In genomic region chr11:6022954-6023353, GRCh38 we compare ENCODE assay signal across 9 cellular contexts. TPM values are rescaled to one million over a fixed set of nuclear protein-coding genes. Genes with fewer than 3 reads are reported as not detected.
A peak's percentile ranks its signal among the peaks of the same experiment; 100 is the strongest.
DNase-seq lines count a peak whose midpoint lies in the region; ATAC-seq and TF ChIP-seq lines count a peak whose summit lies in the region.
"Had no signal": no experiment of that assay in that cellular context is flagged by ENCODE, and none has a peak within 500 bp of the region (broad histone marks: within the 10 kb centered on the region; RNA-seq: fewer than 3 reads in every experiment).

No MANE protein-coding gene starts in this region.

- DNase-seq in Caki2 (ENCODE audit: low read depth): peak; percentile 25
- DNase-seq in NCI-H345 (lab: John Stamatoyannopoulos, UW): peak; percentile 61
- peak; percentile 3 for DNase-seq in brain microvascular endothelial cell
- peak; percentile 58 for DNase-seq in islet precursor cell
- no peak for DNase-seq in type B pancreatic cell (ENCODE audit: extremely low spot score, unreplicated experiment)
- no peak for DNase-seq in activated naive CD4-positive, alpha-beta T cell treated with Interleukin-2 at 50 U/mL for 16 hours
- no peak for DNase-seq in occipital lobe (lab: John Stamatoyannopoulos, UW)

- H3K27me3 Mint-ChIP-seq in type B pancreatic cell: peaks cover 18% of the 10 kb centered on the region

- no peaks in the 10 kb centered on the region for H3K4me1 Mint-ChIP-seq in type B pancreatic cell (ENCODE audit: unreplicated experiment)
- H3K4me1 Mint-ChIP-seq: memory B cell had no signal

- H3K36me3 Mint-ChIP-seq in type B pancreatic cell: no peaks in the 10 kb centered on the region
- H3K36me3 Mint-ChIP-seq: memory B cell had no signal

- in situ Hi-C loops in Caki2 (cut with HindIII; ENCODE audit: low pct_unique_long_range_greater_than_20kb, low sequenced_read_pairs) (no loop called here), brain microvascular endothelial cell (cut with HindIII; ENCODE audit: low pct_ligation_motif_present, low sequenced_read_pairs) (no loop called here)

- ATAC-seq in GM21576 (IDR thresholded peaks at IDR 0.05; ENCODE audit: unreplicated experiment): peak; percentile 46

- H3K4me3 Mint-ChIP-seq in type B pancreatic cell: no peak overlapping the region
- H3K4me3 Mint-ChIP-seq: memory B cell had no signal

- H3K27ac Mint-ChIP-seq in type B pancreatic cell: no peak overlapping the region
- H3K27ac Mint-ChIP-seq: memory B cell had no signal

- H3K4me3 ChIP-seq in brain microvascular endothelial cell (ENCODE audit: low read depth, low read length): no peak overlapping the region

- no peak overlapping the region for H3K27ac ChIP-seq in brain microvascular endothelial cell

- no peaks in the 10 kb centered on the region for H3K36me3 ChIP-seq in brain microvascular endothelial cell (replicated peaks)

- no peaks in the 10 kb centered on the region for H3K27me3 ChIP-seq in brain microvascular endothelial cell (replicated peaks)

- TF ChIP-seq CTCF in brain microvascular endothelial cell (IDR thresholded peaks at IDR 0.05; ENCODE audit: low read depth, low read length, missing control alignments) (peak; percentile 28), type B pancreatic cell (conservative IDR thresholded peaks at IDR 0.05) (peak; percentile 77)

- no peaks in the 10 kb centered on the region for H3K9me3 Mint-ChIP-seq in type B pancreatic cell
- H3K9me3 Mint-ChIP-seq: memory B cell had no signal

RNA-seq across cellular contexts. Expression of gene OR56A1, which starts 7.6 kb away (rescaled TPM):
- total RNA-seq in Caki2 (2014; rRNA removed; shearing (Covaris generic); ENCODE audit: low replicate concordance): not detected in 2 replicates
- total RNA-seq in type B pancreatic cell (ENCODE audit: low replicate concordance) (not detected in 2 replicates), occipital lobe (under 0.01 TPM)

RNA-seq across cellular contexts. Expression of gene OR56A4, which starts 16.2 kb away (rescaled TPM):
- not detected in 2 replicates for total RNA-seq in Caki2 (2014; rRNA removed; shearing (Covaris generic); ENCODE audit: low replicate concordance)
- total RNA-seq in type B pancreatic cell (ENCODE audit: low replicate concordance): 0.07 TPM in 1 of 2 replicates, not detected in the other
- total RNA-seq in occipital lobe: under 0.01 TPM

RNA-seq across cellular contexts. Expression of gene OR52L1, which starts 36.2 kb away (rescaled TPM):
- not detected in 2 replicates for total RNA-seq in Caki2 (2014; rRNA removed; shearing (Covaris generic); ENCODE audit: low replicate concordance)
- total RNA-seq in type B pancreatic cell (ENCODE audit: low replicate concordance): not detected in 2 replicates
- total RNA-seq in occipital lobe: not detected

RNA-seq across cellular contexts. Expression of gene OR56A5, which starts 54.7 kb away (rescaled TPM):
- not detected in 2 replicates for total RNA-seq in Caki2 (2014; rRNA removed; shearing (Covaris generic); ENCODE audit: low replicate concordance)
- total RNA-seq in type B pancreatic cell (ENCODE audit: low replicate concordance) (not detected in 2 replicates), occipital lobe (not detected)

Comparison
In these comparisons a context has a peak if more than half of its experiments do, and no peak if none do; other contexts are left out.
1. DNase-seq: peak in Caki2 (single experiment), NCI-H345 (single experiment), brain microvascular endothelial cell (single experiment) and islet precursor cell (single experiment); none in type B pancreatic cell (single experiment), activated naive CD4-positive, alpha-beta T cell treated with Interleukin-2 at 50 U/mL for 16 hours (single experiment) and occipital lobe (single experiment).